In the genomic region with DNA sequence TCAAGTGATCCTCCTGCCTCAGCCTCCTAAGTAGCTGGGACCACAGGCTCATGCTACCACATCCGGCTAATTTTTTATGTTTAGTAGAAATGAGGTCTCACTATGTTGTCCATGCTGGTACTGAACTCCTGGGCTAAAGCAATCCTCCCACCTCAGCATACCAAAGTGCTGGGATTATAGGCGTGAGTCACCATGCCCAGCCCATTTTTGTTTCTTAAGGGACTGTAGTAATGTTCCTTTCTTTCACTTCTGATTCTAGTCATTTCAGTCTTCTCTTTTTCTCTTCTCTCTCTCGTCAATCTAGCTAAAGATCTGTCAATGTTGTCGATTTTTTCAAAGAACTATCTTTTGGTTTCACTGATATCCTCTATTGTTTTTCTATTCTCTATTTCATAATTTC, we compare ENCODE assay signal across 12 cellular contexts.
DNase-seq lines count a peak whose midpoint lies in the region; ATAC-seq and TF ChIP-seq lines count a peak whose summit lies in the region.
"Had no signal": no experiment of that assay in that cellular context is flagged by ENCODE, and none has a peak within 500 bp of the region (broad histone marks: within the 10 kb centered on the region; RNA-seq: fewer than 3 reads in every experiment).

No MANE protein-coding gene starts in this region.

- no peak overlapping the region for H3K4me3 ChIP-seq in CD8-positive, alpha-beta T cell (ENCODE audit: low read depth, low read length)
- H3K4me3 ChIP-seq in ascending aorta: no peak overlapping the region

- DNase-seq in CD8-positive, alpha-beta T cell: no peak
- DNase-seq in HFFc6 (no peak), glomerular visceral epithelial cell (ENCODE audit: extremely low spot score) (peak; percentile 38), ascending aorta (ENCODE audit: low spot score in 2 of 2) (no peak), substantia nigra (lab: John Stamatoyannopoulos, UW) (no peak), retina (no peak), NCI-H1694 treated with DMSO at 0.1 percent for 48 hours (lab: John Stamatoyannopoulos, UW) (no peak)
- peak; percentile 49 for DNase-seq in T-helper 2 cell treated with Interferon-gamma antibody and Interleukin-4, amounts not matched to agents 5 μg/mL and 100 μg/mL, for 36 hours (ENCODE audit: low spot score)
- DNase-seq: amygdala, DMS 273 treated with DMSO at 0.1 percent for 48 hours, heart left ventricle, NCI-H1436 had no signal

- no peaks in the 10 kb centered on the region for H3K27me3 ChIP-seq in CD8-positive, alpha-beta T cell (ENCODE audit: insufficient read depth, low read length)
- H3K27me3 ChIP-seq in ascending aorta: no peaks in the 10 kb centered on the region
- H3K27me3 ChIP-seq: heart left ventricle had no signal

- intact Hi-C loops in CD8-positive, alpha-beta T cell (cut with DNase I, micrococcal nuclease): no loop called here
- intact Hi-C loops in ascending aorta (cut with DNase I): no loop called here

- H3K4me1 Mint-ChIP-seq in CD8-positive, alpha-beta T cell (ENCODE audit: low read depth): peaks cover 24% of the 10 kb centered on the region
- peaks cover 31% of the 10 kb centered on the region for H3K4me1 Mint-ChIP-seq in HFFc6 (ENCODE audit: low read depth)
- peaks cover 18% of the 10 kb centered on the region for H3K4me1 Mint-ChIP-seq in T-helper 2 cell treated with Interferon-gamma antibody and Interleukin-4, amounts not matched to agents 5 μg/mL and 100 μg/mL, for 36 hours (ENCODE audit: low read depth)

- no peaks in the 10 kb centered on the region for H3K9me3 Mint-ChIP-seq in CD8-positive, alpha-beta T cell
- H3K9me3 Mint-ChIP-seq in HFFc6: no peaks in the 10 kb centered on the region
- no peaks in the 10 kb centered on the region for H3K9me3 Mint-ChIP-seq in T-helper 2 cell treated with Interferon-gamma antibody and Interleukin-4, amounts not matched to agents 5 μg/mL and 100 μg/mL, for 36 hours

- no peak overlapping the region for H3K27ac ChIP-seq in CD8-positive, alpha-beta T cell (ENCODE audit: low read depth, low read length)
- H3K27ac ChIP-seq in ascending aorta (no peak overlapping the region), substantia nigra (ENCODE audit: low read depth, low read length, poor library complexity, severe bottlenecking) (no peak overlapping the region)

- CTCF ChIA-PET in CD8-positive, alpha-beta T cell (lab: Charles Lee): interaction anchor here (1.4 kb wide), 1 partner anchor 18 kb away, joined by 4 read pairs; no protein-coding TSS in a partner anchor

- H3K27ac Mint-ChIP-seq in CD8-positive, alpha-beta T cell: peak overlapping the region; percentile 12
- H3K27ac Mint-ChIP-seq in HFFc6: peak overlapping the region; percentile 1; the same call in 1 of the 2 replicates
- H3K27ac Mint-ChIP-seq in T-helper 2 cell treated with Interferon-gamma antibody and Interleukin-4, amounts not matched to agents 5 μg/mL and 100 μg/mL, for 36 hours: peak overlapping the region; percentile 10

- no peaks in the 10 kb centered on the region for H3K27me3 Mint-ChIP-seq in CD8-positive, alpha-beta T cell (ENCODE audit: low read depth)
- no peaks in the 10 kb centered on the region for H3K27me3 Mint-ChIP-seq in HFFc6 (ENCODE audit: insufficient read depth)
- H3K27me3 Mint-ChIP-seq in T-helper 2 cell treated with Interferon-gamma antibody and Interleukin-4, amounts not matched to agents 5 μg/mL and 100 μg/mL, for 36 hours (ENCODE audit: low read depth): no peaks in the 10 kb centered on the region

- peaks cover 8% of the 10 kb centered on the region for H3K36me3 ChIP-seq in CD8-positive, alpha-beta T cell (ENCODE audit: insufficient read depth, low read length)
- peaks cover 6 to 7% of the 10 kb centered on the region in 2 donors for H3K36me3 ChIP-seq in ascending aorta

- H3K36me3 Mint-ChIP-seq in CD8-positive, alpha-beta T cell: peaks cover 60% of the 10 kb centered on the region
- peaks cover 28% of the 10 kb centered on the region for H3K36me3 Mint-ChIP-seq in HFFc6 (ENCODE audit: low read depth)
- H3K36me3 Mint-ChIP-seq in T-helper 2 cell treated with Interferon-gamma antibody and Interleukin-4, amounts not matched to agents 5 μg/mL and 100 μg/mL, for 36 hours (ENCODE audit: low read depth): peaks cover 16% of the 10 kb centered on the region

- H3K9me3 ChIP-seq in CD8-positive, alpha-beta T cell (ENCODE audit: low read length): no peaks in the 10 kb centered on the region
- H3K9me3 ChIP-seq in ascending aorta: no peaks in the 10 kb centered on the region
- H3K9me3 ChIP-seq: heart left ventricle had no signal

- ATAC-seq in CD8-positive, alpha-beta T cell: no peak
- ATAC-seq: heart left ventricle had no signal

- no peaks in the 10 kb centered on the region for H3K4me1 ChIP-seq in CD8-positive, alpha-beta T cell (ENCODE audit: insufficient read depth, low read length)
- no peaks in the 10 kb centered on the region for H3K4me1 ChIP-seq in ascending aorta

- POLR2A ChIA-PET in CD8-positive, alpha-beta T cell (lab: Charles Lee): interaction anchor here (1.1 kb wide), 1 partner anchor 15 kb away, joined by 3 read pairs; no protein-coding TSS in a partner anchor

- no peak for TF ChIP-seq CTCF in CD8-positive, alpha-beta T cell (IDR thresholded peaks at IDR 0.05)
- no peak for TF ChIP-seq CTCF in HFFc6 (IDR thresholded peaks at IDR 0.05)
- no peak for TF ChIP-seq CTCF in ascending aorta (IDR thresholded peaks at IDR 0.05)

- no peak overlapping the region for H3K4me3 Mint-ChIP-seq in CD8-positive, alpha-beta T cell
- H3K4me3 Mint-ChIP-seq in HFFc6: peak overlapping the region; percentile 6; the same call in 1 of the 2 replicates
- no peak overlapping the region for H3K4me3 Mint-ChIP-seq in T-helper 2 cell treated with Interferon-gamma antibody and Interleukin-4, amounts not matched to agents 5 μg/mL and 100 μg/mL, for 36 hours

Comparison
In these comparisons a context has a peak if more than half of its experiments do, and no peak if none do; other contexts are left out.
1. DNase-seq: peak in T-helper 2 cell treated with Interferon-gamma antibody and Interleukin-4, amounts not matched to agents 5 μg/mL and 100 μg/mL, for 36 hours (single experiment) and glomerular visceral epithelial cell (single experiment); none in CD8-positive, alpha-beta T cell (0 of 7), HFFc6 (single experiment), ascending aorta (0 of 2), substantia nigra (0 of 49), retina (single experiment) and NCI-H1694 treated with DMSO at 0.1 percent for 48 hours (single experiment).
2. Peak in every context shown above with its lines, with median percentiles within 50 percentile points of each other: H3K27ac Mint-ChIP-seq.